Comparison of ENCODE assay signal across 32 cellular contexts in the genomic region with DNA sequence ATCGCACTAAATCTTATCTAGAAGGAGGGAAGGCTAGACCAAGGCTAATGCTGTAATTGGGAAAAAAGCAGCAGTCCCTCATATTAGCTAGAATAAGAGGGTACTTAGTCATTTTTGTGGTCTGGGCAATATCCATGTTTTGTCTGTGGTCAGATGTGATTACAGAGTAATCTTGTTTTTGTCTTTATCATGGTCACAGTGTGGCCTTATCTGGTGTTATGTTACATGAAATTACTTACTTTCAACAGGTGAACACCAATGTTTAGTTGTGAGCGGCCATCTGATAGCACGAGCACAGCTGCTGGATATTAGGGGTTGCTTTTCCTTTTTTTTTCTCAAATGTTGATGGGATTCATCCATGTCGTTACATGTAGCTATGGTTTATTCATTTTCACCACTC.
"Had no signal": no experiment of that assay in that cellular context is flagged by ENCODE, and none has a peak within 500 bp of the region (broad histone marks: within the 10 kb centered on the region; RNA-seq: fewer than 3 reads in every experiment).

No MANE protein-coding gene starts in this region.

- H3K4me1 ChIP-seq: heart left ventricle, pancreas, prostate gland, sigmoid colon, uterus had no signal

- H3K36me3 ChIP-seq: heart left ventricle, pancreas, prostate gland, sigmoid colon, uterus had no signal

- H3K9me3 ChIP-seq: heart left ventricle, pancreas, prostate gland, sigmoid colon, uterus had no signal

- H3K27ac ChIP-seq: heart left ventricle, pancreas, prostate gland, sigmoid colon, uterus, VCaP had no signal

- H3K4me3 ChIP-seq: heart left ventricle, pancreas, prostate gland, sigmoid colon, smooth muscle cell, uterus had no signal

- H3K27me3 ChIP-seq: heart left ventricle, pancreas, sigmoid colon had no signal

- ATAC-seq: esophagus mucosa; heart left ventricle; left colon; naive thymus-derived CD8-positive, alpha-beta T cell; pancreas; stimulated activated memory B cell treated with anti-CD40 and anti-IgM and Interleukin-4, amounts not matched to agents 10 μg/mL and 1 μg/mL and 100 μg/mL, for 72 hours; stimulated activated naive CD8-positive, alpha-beta T cell treated with anti-CD3 and anti-CD28 coated beads, Interleukin-15, amount 100 ng/mL, for 72 hours had no signal

- H3K4me2 ChIP-seq: smooth muscle cell had no signal

- DNase-seq: activated CD4-positive, alpha-beta T cell treated with anti-CD3 and anti-CD28 coated beads for 4 hours; activated CD4-positive, alpha-beta T cell treated with anti-CD3 and anti-CD28 coated beads, Interleukin-2, amount 50 U/mL, for 4 hours; activated CD8-positive, alpha-beta memory T cell treated with anti-CD3 and anti-CD28 coated beads, Interleukin-2, amount 50 U/mL, for 48 hours; activated gamma-delta T cell; activated naive CD4-positive, alpha-beta T cell treated with anti-CD3 and anti-CD28 coated beads, Interleukin-2, amount 10 ng/mL, durations not matched to agents 7 days and 5 days; activated naive CD8-positive, alpha-beta T cell treated with anti-CD3 and anti-CD28 coated beads, Interleukin-2, amount 10 ng/mL, durations not matched to agents 7 days and 5 days; activated T-cell treated with anti-CD3 and anti-CD28 coated beads, Interleukin-2, amount 50 U/mL, for 24 hours; amniotic stem cell; caudate nucleus; cortex of kidney; foreskin fibroblast; heart left ventricle; hypothalamus; immature natural killer cell; kidney; left colon; naive thymus-derived CD8-positive, alpha-beta T cell; nucleus accumbens; pancreas; retina; sigmoid colon; stimulated activated CD4-positive, alpha-beta T cell treated with anti-CD3 and anti-CD28 coated beads, Interleukin-1b, Interleukin-23, amount 100 ng/mL, for 48 hours; stimulated activated CD4-positive, alpha-beta T cell treated with anti-CD3 and anti-CD28 coated beads, Interleukin-4, amount 100 ng/mL, for 4 hours; stimulated activated CD8-positive, alpha-beta memory T cell treated with anti-CD3 and anti-CD28 coated beads, Interleukin-4, amount 100 ng/mL, for 48 hours; stimulated activated naive CD8-positive, alpha-beta T cell treated with anti-CD3 and anti-CD28 coated beads, Interleukin-15, amount 100 ng/mL, for 72 hours; substantia nigra; uterus had no signal
